10 cellular contexts compared by ENCODE assay signal in the genomic region with DNA sequence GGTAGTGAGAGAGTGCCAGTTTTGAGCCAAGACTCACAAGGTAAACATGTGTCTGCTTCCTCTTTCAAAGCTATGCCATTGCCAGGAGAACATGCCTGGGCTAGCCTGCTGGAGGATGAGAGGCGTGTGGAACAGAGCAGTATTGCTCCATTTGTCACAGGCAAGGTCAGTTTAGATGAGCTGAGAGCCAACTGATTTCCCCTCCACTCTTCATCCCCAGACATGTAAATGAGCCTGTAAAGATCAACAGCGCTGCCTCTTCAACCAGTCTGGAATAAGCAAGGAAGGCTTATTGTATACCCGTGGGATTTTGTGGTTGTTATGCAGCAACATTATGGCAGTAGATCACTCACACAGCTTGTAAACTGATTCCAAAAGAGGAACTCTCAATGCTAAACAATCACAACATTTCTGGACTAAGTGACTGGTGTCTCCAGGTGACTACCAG. TPM values are rescaled to one million over a fixed set of nuclear protein-coding genes. Genes with fewer than 3 reads are reported as not detected.
A peak's percentile ranks its signal among the peaks of the same experiment; 100 is the strongest.
DNase-seq lines count a peak whose midpoint lies in the region; ATAC-seq and TF ChIP-seq lines count a peak whose summit lies in the region.
"Had no signal": no experiment of that assay in that cellular context is flagged by ENCODE, and none has a peak within 500 bp of the region (broad histone marks: within the 10 kb centered on the region; RNA-seq: fewer than 3 reads in every experiment).

No MANE protein-coding gene starts in this region.

- DNase-seq in AG08396 (ENCODE audit: low spot score) (peak; percentile 52), NCI-H1694 treated with DMSO at 0.1 percent for 48 hours (lab: John Stamatoyannopoulos, UW) (peak; percentile 82), choroid plexus epithelial cell (ENCODE audit: low read depth) (peak; percentile 57), GM13976 (ENCODE audit: low spot score) (no peak), progenitor cell of endocrine pancreas (ENCODE audit: low spot score, unreplicated experiment) (no peak), BE2C (no peak)
- no peak for DNase-seq in stimulated activated CD8-positive, alpha-beta memory T cell treated with anti-CD3 and anti-CD28 coated beads, Interleukin-4, amount 100 ng/mL, for 48 hours

- no peaks in the 10 kb centered on the region for H3K9me3 ChIP-seq in BE2C

- no peaks in the 10 kb centered on the region for H3K36me3 ChIP-seq in BE2C

- ATAC-seq in GM21390 (IDR thresholded peaks at IDR 0.05; ENCODE audit: unreplicated experiment), result peak; percentile 74

- H3K4me1 ChIP-seq in BE2C, result no peaks in the 10 kb centered on the region; the same call in 1 of the 2 replicates
- H3K4me1 ChIP-seq: parathyroid adenoma had no signal

- no peak for TF ChIP-seq CTCF in choroid plexus epithelial cell (conservative IDR thresholded peaks at IDR 0.05; ENCODE audit: low read depth, low read length)
- TF ChIP-seq CTCF in GM13976 (IDR thresholded peaks at IDR 0.05; ENCODE audit: borderline replicate concordance, control extremely low read depth, extremely low read depth, insufficient read depth, missing control alignments), result no peak
- no peak for TF ChIP-seq CTCF in progenitor cell of endocrine pancreas (IDR thresholded peaks at IDR 0.05; ENCODE audit: unreplicated experiment)
- no peak for TF ChIP-seq CTCF in BE2C (IDR thresholded peaks at IDR 0.05; ENCODE audit: low read depth, low read length)

- no peaks in the 10 kb centered on the region for H3K4me1 Mint-ChIP-seq in progenitor cell of endocrine pancreas (ENCODE audit: low read depth)

- no peaks in the 10 kb centered on the region for H3K36me3 Mint-ChIP-seq in progenitor cell of endocrine pancreas (ENCODE audit: insufficient read depth)

- peaks cover 37% of the 10 kb centered on the region for H3K27me3 Mint-ChIP-seq in progenitor cell of endocrine pancreas

- H3K4me3 ChIP-seq in choroid plexus epithelial cell (ENCODE audit: low read depth, low read length), result no peak overlapping the region
- no peak overlapping the region for H3K4me3 ChIP-seq in BE2C (ENCODE audit: low read depth, low read length)

- H3K4me3 Mint-ChIP-seq in progenitor cell of endocrine pancreas (ENCODE audit: low read depth), result no peak overlapping the region

- in situ Hi-C loops in GM13976 (cut with MboI; ENCODE audit: low sequenced_read_pairs, unreplicated experiment), result loop anchor here (10.0 kb wide), 1 partner anchor 347 kb away; no protein-coding TSS in a partner anchor

- H3K9me3 Mint-ChIP-seq in progenitor cell of endocrine pancreas (ENCODE audit: low read depth), result no peaks in the 10 kb centered on the region

- no peak overlapping the region for H3K27ac Mint-ChIP-seq in progenitor cell of endocrine pancreas

- H3K27me3 ChIP-seq in BE2C, result no peaks in the 10 kb centered on the region

RNA-seq across cellular contexts. Expression of gene GDNF, which starts 8.2 kb away (rescaled TPM):
- total RNA-seq in progenitor cell of endocrine pancreas, result 0.47 and 0.57 TPM in 2 replicates
- polyA plus RNA-seq in BE2C (2012; ENCODE audit: insufficient read depth, insufficient read length, low read depth), result 2.1 TPM
- total RNA-seq: activated CD8-positive, alpha-beta memory T cell treated with anti-CD3 and anti-CD28 coated beads for 36 hours had no signal

Comparison
In these comparisons a context has a peak if more than half of its experiments do, and no peak if none do; other contexts are left out.
1. DNase-seq: peak in AG08396 (single experiment), NCI-H1694 treated with DMSO at 0.1 percent for 48 hours (single experiment) and choroid plexus epithelial cell (single experiment); none in GM13976 (single experiment), progenitor cell of endocrine pancreas (single experiment), stimulated activated CD8-positive, alpha-beta memory T cell treated with anti-CD3 and anti-CD28 coated beads, Interleukin-4, amount 100 ng/mL, for 48 hours (single experiment) and BE2C (single experiment).